In genomic region chr1:18926315-18927081, GRCh38 we compare ENCODE assay signal across 9 cellular contexts. TPM values are rescaled to one million over a fixed set of nuclear protein-coding genes. Genes with fewer than 3 reads are reported as not detected.
DNase-seq lines count a peak whose midpoint lies in the region; ATAC-seq, FAIRE-seq and TF ChIP-seq lines count a peak whose summit lies in the region.
"Had no signal": no experiment of that assay in that cellular context is flagged by ENCODE, and none has a peak within 500 bp of the region (broad histone marks: within the 10 kb centered on the region; RNA-seq: fewer than 3 reads in every experiment).

No MANE protein-coding gene starts in this region.

- POLR2A ChIA-PET in HEK293 (lab: Yijun Ruan, JAX), result interaction anchor here (0.7 to 2.2 kb wide), 4 partner anchors 10 to 30 kb away, joined by 3 to 8 read pairs (median 6); partner anchors contain the start of gene IFFO2

- H4K91ac ChIP-seq in trophoblast cell (ENCODE audit: low read depth, low read length), result peak overlapping the region; percentile 97

- no peak overlapping the region for H3K9ac ChIP-seq in trophoblast cell (ENCODE audit: low read length)

- H4K8ac ChIP-seq in trophoblast cell (ENCODE audit: low read depth, low read length), result peak overlapping the region; percentile 86

- CTCF ChIA-PET in HEK293 (lab: Yijun Ruan, JAX), result interaction anchor here (0.6 to 7.0 kb wide), 4 partner anchors 14 to 1397 kb away, joined by 3 to 68 read pairs (median 6); no protein-coding TSS in a partner anchor

- peaks cover 16% of the 10 kb centered on the region for H3K79me2 ChIP-seq in trophoblast cell (ENCODE audit: control insufficient read depth, insufficient read depth, low read length, poor library complexity)

- peak overlapping the region; percentile 88 for H3K14ac ChIP-seq in trophoblast cell (ENCODE audit: low read length)

- peaks cover 36% of the 10 kb centered on the region for H3K79me1 ChIP-seq in trophoblast cell (ENCODE audit: low read length)

- peak overlapping the region; percentile 51 for H2AFZ ChIP-seq in trophoblast cell (ENCODE audit: insufficient read depth, low read length, poor library complexity)

- peak; percentile 78 for ATAC-seq in esophagus mucosa

- H2AK5ac ChIP-seq in trophoblast cell (ENCODE audit: low read length), result peak overlapping the region; percentile 98

- no peaks in the 10 kb centered on the region for H3K36me3 ChIP-seq in HEK293 (ENCODE audit: control insufficient read depth in 2 of 2, insufficient read depth in 1 of 2, low read length in 2 of 2)
- no peaks in the 10 kb centered on the region for H3K36me3 ChIP-seq in trophoblast cell (ENCODE audit: control insufficient read depth in 1 of 2, insufficient read depth in 2 of 2, low read length in 2 of 2)

- H3K27me3 ChIP-seq in trophoblast cell (ENCODE audit: insufficient read depth, low read length), result no peaks in the 10 kb centered on the region

- no peak overlapping the region for H3K4me3 ChIP-seq in HEK293 (ENCODE audit: low read depth, low read length)
- no peak overlapping the region for H3K4me3 ChIP-seq in trophoblast cell (ENCODE audit: low read depth, low read length)

- no peak overlapping the region for H3K27ac ChIP-seq in HEK293 (ENCODE audit: extremely low read depth, low read depth, low read length)
- H3K27ac ChIP-seq in trophoblast cell (ENCODE audit: low read depth, low read length), result peak overlapping the region; percentile 77

- peaks cover 9% of the 10 kb centered on the region for H3K4me1 ChIP-seq in HEK293 (ENCODE audit: control insufficient read depth, insufficient read depth, low read length)
- peaks cover 41 to 57% of the 10 kb centered on the region in 2 experiments for H3K4me1 ChIP-seq in trophoblast cell (ENCODE audit: control insufficient read depth in 1 of 2, insufficient read depth in 2 of 2, low read length in 2 of 2)

- peak overlapping the region; percentile 65 for H2BK5ac ChIP-seq in trophoblast cell (ENCODE audit: low read depth, low read length, poor library complexity)

- H3K4me2 ChIP-seq in trophoblast cell (ENCODE audit: low read length), result peak overlapping the region; percentile 31

- peak; percentile 88 for FAIRE-seq in urothelium cell line (lab: Jason Lieb, UNC)
- FAIRE-seq: colon had no signal

- peak overlapping the region; percentile 92 for H3K18ac ChIP-seq in trophoblast cell (ENCODE audit: low read length)

- H3K4ac ChIP-seq in trophoblast cell (ENCODE audit: low read depth, low read length), result no peak overlapping the region

- H3K23ac ChIP-seq in trophoblast cell (ENCODE audit: low read length), result no peak overlapping the region

- peak overlapping the region; percentile 85 for H2BK120ac ChIP-seq in trophoblast cell (ENCODE audit: insufficient read depth, low read length, poor library complexity)

- H3K9me3 ChIP-seq in HEK293 (ENCODE audit: control insufficient read depth, insufficient read depth, low read depth, low read length) (no peaks in the 10 kb centered on the region), trophoblast cell (ENCODE audit: insufficient read depth, low read depth, low read length) (peaks cover 1% of the 10 kb centered on the region)

- peak overlapping the region; percentile 92 for H2BK12ac ChIP-seq in trophoblast cell (ENCODE audit: low read length)

- no peak for TF ChIP-seq CTCF in HEK293 (tag by site-specific recombination; IDR thresholded peaks at IDR 0.05)

- no CpG with 5 or more reads among the region's 13 CpGs for WGBS in trophoblast cell (ENCODE audit: extremely low coverage, insufficient coverage, insufficient read length)

- DNase-seq in GF-D8 (lab: John Stamatoyannopoulos, UW), result peak; percentile 68
- peak; percentile 61 for DNase-seq in NCI-H460 (ENCODE audit: extremely low read depth, low read depth)
- DNase-seq in activated CD8-positive, alpha-beta memory T cell treated with anti-CD3 and anti-CD28 coated beads, Interleukin-2, amount 50 U/mL, for 1 hour (ENCODE audit: extremely low read depth), result peak; percentile 74
- peak; percentile 77 to 84 for DNase-seq in trophoblast cell
- DNase-seq in urothelium cell line (ENCODE audit: low spot score), result peak; percentile 95
- no peak for DNase-seq in DMS53 treated with DMSO at 0.1 percent for 48 hours (lab: John Stamatoyannopoulos, UW; ENCODE audit: unreplicated experiment)

- H4K12ac ChIP-seq in trophoblast cell (ENCODE audit: low read depth, low read length), result no peak overlapping the region

TF ChIP-seq in HEK293, 187 proteins besides CTCF, POLR2A, EP300 and RAD21:
- TF ChIP-seq ZNF394 (tag by site-specific recombination; IDR thresholded peaks at IDR 0.05; ENCODE audit: borderline replicate concordance) (no peak), RBAK (tag by site-specific recombination; IDR thresholded peaks at IDR 0.05) (no peak), SETDB1 (IDR thresholded peaks at IDR 0.05; ENCODE audit: insufficient read length, low read length) (no peak), SP7 (tag by site-specific recombination; IDR thresholded peaks at IDR 0.05) (peak; percentile 74; the same call in 1 of the 2 replicates), GLIS2 (tag by site-specific recombination; IDR thresholded peaks at IDR 0.05) (0 out of 2 replicates have a peak, but pooled peaks have one; percentile 11), EGR2 (tag by site-specific recombination; IDR thresholded peaks at IDR 0.05; ENCODE audit: low read depth) (peak; percentile 30; the same call in 1 of the 2 replicates), ZNF660 (tag by site-specific recombination; IDR thresholded peaks at IDR 0.05) (0 out of 2 replicates have a peak, but pooled peaks have one; percentile 42), SP2 (tag by site-specific recombination; IDR thresholded peaks at IDR 0.05) (peak; percentile 46)

RNA-seq across cellular contexts. Expression of gene ALDH4A1, which starts 24.1 kb away (rescaled TPM):
- total RNA-seq in NCI-H460 (2014; rRNA removed; shearing (Covaris generic)), result 3.0 and 3.8 TPM in 2 replicates
- 6.9 and 9.1 TPM in 2 replicates for polyA plus RNA-seq in NCI-H460 (2014; cell fraction: nucleus; rRNA removed)
- total RNA-seq in esophagus mucosa, result 54.8 TPM
- polyA plus RNA-seq in trophoblast cell (2013), result 34.2 and 35.7 TPM in 2 replicates

RNA-seq across cellular contexts. Expression of gene IFFO2, which starts 30.0 kb away (rescaled TPM):
- total RNA-seq in NCI-H460 (2014; rRNA removed; shearing (Covaris generic)), result 14.1 and 15.5 TPM in 2 replicates
- 6.6 and 11.3 TPM in 2 replicates for polyA plus RNA-seq in NCI-H460 (2014; cell fraction: nucleus; rRNA removed)
- total RNA-seq in esophagus mucosa, result 70.2 TPM
- polyA plus RNA-seq in trophoblast cell (2013), result 18.2 and 19.5 TPM in 2 replicates

Comparison
In these comparisons a context has a peak if more than half of its experiments do, and no peak if none do; other contexts are left out.
1. RNA of gene ALDH4A1, which starts 24.1 kb away (total RNA-seq): 54.8 TPM in esophagus mucosa (single experiment); 3.0 to 3.8 TPM in NCI-H460; every median in the first group is over 10 times any median in the second.